In the genomic region with DNA sequence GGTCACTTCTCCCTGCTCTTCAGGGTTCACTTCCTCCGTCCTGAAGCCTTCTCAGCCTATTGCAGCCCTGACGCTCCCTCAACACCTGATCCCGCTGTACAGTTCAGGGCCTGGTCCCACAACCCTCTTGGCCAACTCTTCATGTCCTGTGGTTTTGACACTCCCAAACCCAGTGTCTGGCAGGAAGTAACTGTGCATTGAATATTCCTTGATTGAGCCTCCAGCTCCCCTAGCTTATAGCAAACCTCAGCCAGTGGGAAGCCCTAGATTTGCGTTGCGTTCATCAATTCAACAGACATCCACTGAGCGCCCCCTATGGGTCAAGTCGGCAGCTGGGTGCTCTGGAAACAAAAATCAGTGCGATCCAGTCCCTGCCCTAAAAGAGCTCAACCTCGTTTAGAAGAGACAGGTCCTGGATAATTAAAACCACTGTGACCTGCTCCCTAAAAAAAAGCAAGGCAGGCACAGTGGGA, we compare ENCODE assay signal across 8 cellular contexts. TPM values are rescaled to one million over a fixed set of nuclear protein-coding genes. Genes with fewer than 3 reads are reported as not detected.
DNase-seq lines count a peak whose midpoint lies in the region; ATAC-seq and TF ChIP-seq lines count a peak whose summit lies in the region.

No MANE protein-coding gene starts in this region.

- H3K9me3 ChIP-seq in OCI-LY1 (ENCODE audit: low read length) (no peaks in the 10 kb centered on the region), heart right ventricle (no peaks in the 10 kb centered on the region)

- H3K4me1 Mint-ChIP-seq in activated naive CD8-positive, alpha-beta T cell treated with anti-CD3 and anti-CD28 coated beads, Interleukin-2, amount 50 U/mL, for 24 hours: peaks cover 2% of the 10 kb centered on the region
- H3K4me1 Mint-ChIP-seq in progenitor cell of endocrine pancreas (ENCODE audit: low read depth): peaks cover 2% of the 10 kb centered on the region

- H3K4me3 Mint-ChIP-seq in activated naive CD8-positive, alpha-beta T cell treated with anti-CD3 and anti-CD28 coated beads, Interleukin-2, amount 50 U/mL, for 24 hours: no peak overlapping the region
- peak overlapping the region; percentile 58 for H3K4me3 Mint-ChIP-seq in progenitor cell of endocrine pancreas (ENCODE audit: low read depth)

- H3K4me2 ChIP-seq in OCI-LY1 (ENCODE audit: low read length): no peak overlapping the region

- WGBS in heart right ventricle, 2 donors: 34 to 38% methylated on average over 9 of the region's 9 CpGs

- no peaks in the 10 kb centered on the region for H3F3A ChIP-seq in OCI-LY1 (ENCODE audit: insufficient read depth, low read length)

- H3K36me3 ChIP-seq in OCI-LY1 (ENCODE audit: insufficient read depth, low read length): peaks cover 33% of the 10 kb centered on the region; the same call in 1 of the 2 replicates
- H3K36me3 ChIP-seq in heart right ventricle: peaks cover 0 to 90% (median 18%) of the 10 kb centered on the region in 9 donors

- no peak overlapping the region for H3K27ac ChIP-seq in OCI-LY1 (ENCODE audit: low read depth, low read length, poor library complexity, severe bottlenecking)
- H3K27ac ChIP-seq in heart right ventricle: no peak overlapping the region

- TF ChIP-seq CTCF in OCI-LY1 (IDR thresholded peaks at IDR 0.05; ENCODE audit: low read length) (peak; percentile 92), heart right ventricle (IDR thresholded peaks at IDR 0.05) (peak; percentile 59 to 83 (median 77)), progenitor cell of endocrine pancreas (IDR thresholded peaks at IDR 0.05; ENCODE audit: unreplicated experiment) (peak; percentile 82)

- no peak overlapping the region for H3K27ac Mint-ChIP-seq in activated naive CD8-positive, alpha-beta T cell treated with anti-CD3 and anti-CD28 coated beads, Interleukin-2, amount 50 U/mL, for 24 hours
- peak overlapping the region; percentile 62 for H3K27ac Mint-ChIP-seq in progenitor cell of endocrine pancreas

- no peaks in the 10 kb centered on the region for H3K9me3 Mint-ChIP-seq in activated naive CD8-positive, alpha-beta T cell treated with anti-CD3 and anti-CD28 coated beads, Interleukin-2, amount 50 U/mL, for 24 hours
- H3K9me3 Mint-ChIP-seq in progenitor cell of endocrine pancreas (ENCODE audit: low read depth): no peaks in the 10 kb centered on the region

- no peaks in the 10 kb centered on the region for H3K9me2 ChIP-seq in OCI-LY1 (ENCODE audit: low read depth, low read length)

- no peaks in the 10 kb centered on the region for H3K27me3 Mint-ChIP-seq in activated naive CD8-positive, alpha-beta T cell treated with anti-CD3 and anti-CD28 coated beads, Interleukin-2, amount 50 U/mL, for 24 hours
- H3K27me3 Mint-ChIP-seq in progenitor cell of endocrine pancreas: peaks cover 8% of the 10 kb centered on the region

- no peak overlapping the region for H3K9ac ChIP-seq in OCI-LY1 (ENCODE audit: low read length)

- no peak overlapping the region for H2AFZ ChIP-seq in OCI-LY1 (ENCODE audit: low read length)

- H3K4me3 ChIP-seq in OCI-LY1 (ENCODE audit: low read depth, low read length, poor library complexity, severe bottlenecking) (no peak overlapping the region), heart right ventricle (no peak overlapping the region)

- no peaks in the 10 kb centered on the region for H3K4me1 ChIP-seq in OCI-LY1 (ENCODE audit: insufficient read depth, low read length, severe bottlenecking)
- H3K4me1 ChIP-seq in heart right ventricle: peaks cover 0 to 7% (median 0%) of the 10 kb centered on the region in 9 donors

- H4K20me1 ChIP-seq in OCI-LY1 (ENCODE audit: insufficient read depth, low read length): no peaks in the 10 kb centered on the region

- H3K27me3 ChIP-seq in OCI-LY1 (ENCODE audit: insufficient read depth, low read length): no peaks in the 10 kb centered on the region
- no peaks in the 10 kb centered on the region for H3K27me3 ChIP-seq in heart right ventricle

- peak; percentile 38 to 43 for DNase-seq in activated CD4-positive, alpha-beta T cell treated with anti-CD3 and anti-CD28 coated beads for 24 hours (ENCODE audit: low read depth in 2 of 2)
- DNase-seq in activated CD4-positive, alpha-beta T cell treated with anti-CD3 and anti-CD28 coated beads for 1 hour: no peak
- peak; percentile 73 for DNase-seq in activated naive CD8-positive, alpha-beta T cell treated with anti-CD3 and anti-CD28 coated beads, Interleukin-2, amount 50 U/mL, for 24 hours
- peak; percentile 69 to 70 for DNase-seq in heart right ventricle
- DNase-seq in progenitor cell of endocrine pancreas (ENCODE audit: low spot score, unreplicated experiment): peak; percentile 65

- intact Hi-C loops in heart right ventricle (cut with DNase I): loop anchor here in 9 of 10 donors (1.0 to 10.0 kb wide), 6 partner anchors 47 to 69 kb away; no protein-coding TSS in a partner anchor

- peaks cover 23% of the 10 kb centered on the region for H3K36me3 Mint-ChIP-seq in activated naive CD8-positive, alpha-beta T cell treated with anti-CD3 and anti-CD28 coated beads, Interleukin-2, amount 50 U/mL, for 24 hours (ENCODE audit: low read depth)
- H3K36me3 Mint-ChIP-seq in progenitor cell of endocrine pancreas (ENCODE audit: insufficient read depth): peaks cover 14% of the 10 kb centered on the region

- ATAC-seq in activated naive CD8-positive, alpha-beta T cell treated with anti-CD3 and anti-CD28 coated beads, Interleukin-2, amount 50 U/mL, for 24 hours: no peak
- ATAC-seq in heart right ventricle: peak in 7 of 8 donors; percentile 37 to 69 (median 60)
- no peak for ATAC-seq in HG03159 (IDR thresholded peaks at IDR 0.05; ENCODE audit: unreplicated experiment)
- ATAC-seq in GM19324 (IDR thresholded peaks at IDR 0.05; ENCODE audit: low FRiP score, unreplicated experiment): no peak

- H3K79me2 ChIP-seq in OCI-LY1 (ENCODE audit: insufficient read depth, low read length): no peaks in the 10 kb centered on the region

RNA-seq across cellular contexts. Expression of a gene that starts 13.5 kb away (rescaled TPM):
- total RNA-seq in heart right ventricle (1 to 10 TPM in 9 of 10 donors, under 1 TPM in 1; 0.88 to 2.3 (median 1.6) TPM), progenitor cell of endocrine pancreas (5.8 and 6.2 TPM in 2 replicates)
- 1 to 10 TPM in 1 of 2 donors, under 1 TPM in 1; 0.65 to 5.3 TPM for polyA plus RNA-seq in heart right ventricle

RNA-seq across cellular contexts. Expression of a gene that starts 24.9 kb away (rescaled TPM):
- total RNA-seq in heart right ventricle (10 to 100 TPM in 3 of 10 donors, 1 to 10 TPM in 7; 4.1 to 20.5 (median 4.6) TPM), progenitor cell of endocrine pancreas (not detected in 2 replicates)
- 1 to 10 TPM in 1 of 2 donors, under 1 TPM in 1; 0.84 to 7.8 TPM for polyA plus RNA-seq in heart right ventricle

RNA-seq across cellular contexts. Expression of a gene that starts 32.2 kb away (rescaled TPM):
- total RNA-seq in heart right ventricle (10 to 100 TPM; 12.5 to 25.1 (median 16.1) TPM), progenitor cell of endocrine pancreas (32.6 and 34.4 TPM in 2 replicates)
- polyA plus RNA-seq in heart right ventricle: 10 to 100 TPM in 1 of 2 donors, 1 to 10 TPM in 1; 9.0 to 15.7 TPM

RNA-seq across cellular contexts. Expression of a gene that starts 33.7 kb away (rescaled TPM):
- 10 to 100 TPM in 7 of 10 donors, 1 to 10 TPM in 3; 4.4 to 20.1 (median 11.8) TPM for total RNA-seq in heart right ventricle
- polyA plus RNA-seq in heart right ventricle: 10 to 100 TPM; 13.1 to 18.7 TPM
- total RNA-seq in progenitor cell of endocrine pancreas: 0.38 and 0.40 TPM in 2 replicates

RNA-seq across cellular contexts. Expression of a gene that starts 56.3 kb away (rescaled TPM):
- not detected for total RNA-seq in heart right ventricle
- under 1 TPM in 1 of 2 donors, not detected in 1; 0.43 TPM for polyA plus RNA-seq in heart right ventricle
- total RNA-seq in progenitor cell of endocrine pancreas: not detected in 2 replicates

Comparison
In these comparisons a context has a peak if more than half of its experiments do, and no peak if none do; other contexts are left out.
1. ATAC-seq: peak in heart right ventricle (7 of 8); none in activated naive CD8-positive, alpha-beta T cell treated with anti-CD3 and anti-CD28 coated beads, Interleukin-2, amount 50 U/mL, for 24 hours (single experiment), HG03159 (single experiment) and GM19324 (single experiment).
2. Peak in every context shown above with its lines, with median percentiles within 50 percentile points of each other: CTCF ChIP-seq.